Comparison of ENCODE assay signal across 3 cellular contexts in the genomic region with DNA sequence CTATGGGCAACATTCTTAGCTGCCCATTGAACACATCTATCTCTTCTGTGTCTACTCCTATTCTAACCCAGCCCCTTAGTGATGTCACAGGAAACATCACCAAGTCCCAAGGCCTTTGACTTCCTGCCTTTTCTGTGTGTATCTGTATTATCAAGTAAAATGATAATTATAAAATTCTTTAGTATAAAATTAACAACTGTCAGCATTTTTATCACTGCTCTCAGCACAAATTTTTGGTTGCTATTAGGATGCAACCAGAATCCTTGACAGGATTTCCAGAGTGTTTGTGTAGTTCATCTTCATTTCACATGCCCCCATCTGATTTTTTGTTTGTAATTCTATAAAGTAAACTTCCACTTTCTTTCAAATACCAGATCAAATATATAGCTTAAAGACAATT.
TF ChIP-seq lines count a peak whose summit lies in the region.

No MANE protein-coding gene starts in this region.

TF ChIP-seq in A549, 52 proteins besides CTCF, POLR2A, EP300 and RAD21:
- TF ChIP-seq MAFK (IDR thresholded peaks at IDR 0.05; ENCODE audit: partially characterized antibody) (peak; percentile 75), MAX (IDR thresholded peaks at IDR 0.05) (no peak), ZC3H11A (IDR thresholded peaks at IDR 0.05) (no peak)

TF ChIP-seq in IMR-90, 13 proteins besides CTCF, POLR2A, EP300 and RAD21:
- peak; percentile 79 for TF ChIP-seq MAFK (IDR thresholded peaks at IDR 0.05; ENCODE audit: low read depth, low read length)
- TF ChIP-seq NFE2L2 (IDR thresholded peaks at IDR 0.05; ENCODE audit: low read depth, low read length) = no peak

TF ChIP-seq in H1, 55 proteins besides CTCF, POLR2A, EP300 and RAD21:
- TF ChIP-seq EZH2 (IDR thresholded peaks at IDR 0.05; ENCODE audit: low read depth, low read length, severe bottlenecking) = no peak
- peak; percentile 30; the same call in 1 of the 2 replicates for TF ChIP-seq MAFK (IDR thresholded peaks at IDR 0.05; ENCODE audit: low read depth, low read length)
TF ChIP-seq in H1: peak in this region for 1.
